In genomic region chr14:55102141-55102547, GRCh38 we compare ENCODE assay signal across 8 cellular contexts. TPM values are rescaled to one million over a fixed set of nuclear protein-coding genes. Genes with fewer than 3 reads are reported as not detected.
DNase-seq lines count a peak whose midpoint lies in the region; ATAC-seq and TF ChIP-seq lines count a peak whose summit lies in the region.

No MANE protein-coding gene starts in this region.

- H3K9me2 ChIP-seq in GM23338 (ENCODE audit: insufficient read depth), result no peaks in the 10 kb centered on the region

- H3K9ac ChIP-seq in iPS-18a (ENCODE audit: low read length), result peak overlapping the region; percentile 21

- in situ Hi-C loops in astrocyte of the cerebellum (cut with HindIII; ENCODE audit: low sequenced_read_pairs), result no loop called here
- in situ Hi-C loops in gastrocnemius medialis (cut with MboI; ENCODE audit: low sequenced_read_pairs in 4 of 4), result no loop called here

- peaks cover 3% of the 10 kb centered on the region; the same call in 1 of the 3 replicates for H3K9me3 Mint-ChIP-seq in GM23338

- 0 out of 3 replicates have a peak, but pooled peaks cover 3% of the 10 kb centered on the region for H3K36me3 Mint-ChIP-seq in GM23338 (ENCODE audit: low read depth)

- H3K4me3 Mint-ChIP-seq in GM23338, result 0 out of 3 replicates have a peak overlapping the region, but pooled peaks have one; percentile 42

- peak overlapping the region; percentile 91 for H3K27ac Mint-ChIP-seq in GM23338

- H3K4me1 ChIP-seq in GM23338 (ENCODE audit: insufficient read depth) (peaks cover 20% of the 10 kb centered on the region), iPS-18a (ENCODE audit: control insufficient read depth, low read depth, low read length) (peaks cover 19% of the 10 kb centered on the region), gastrocnemius medialis (peaks cover 18 to 64% of the 10 kb centered on the region in 2 donors)

- H3K36me3 ChIP-seq in GM23338 (ENCODE audit: insufficient read depth) (no peaks in the 10 kb centered on the region), KOPT-K1 (ENCODE audit: insufficient read depth, low read length) (no peaks in the 10 kb centered on the region), iPS-18a (ENCODE audit: control insufficient read depth, low read depth, low read length) (no peaks in the 10 kb centered on the region), gastrocnemius medialis (no peaks in the 10 kb centered on the region)

- peaks cover 10% of the 10 kb centered on the region for H3K9me3 ChIP-seq in KOPT-K1 (ENCODE audit: insufficient read depth, low read length, poor library complexity, severe bottlenecking)
- no peaks in the 10 kb centered on the region for H3K9me3 ChIP-seq in iPS-18a (ENCODE audit: control insufficient read depth, low read depth, low read length)
- H3K9me3 ChIP-seq in gastrocnemius medialis, result no peaks in the 10 kb centered on the region

- intact Hi-C loops in gastrocnemius medialis (cut with DNase I; ENCODE audit: low total_unique reads), result no loop called here

- CTCF ChIA-PET in HEK293T (lab: Yijun Ruan, JAX), result interaction anchor here (1.5 kb wide), 1 partner anchor 9 kb away, joined by 4 read pairs; no protein-coding TSS in a partner anchor

- H4K20me1 ChIP-seq in GM23338 (replicated peaks; ENCODE audit: insufficient read depth), result no peaks in the 10 kb centered on the region

- peak in 1 of 2 donors; percentile 38 for TF ChIP-seq POLR2A in gastrocnemius medialis (IDR thresholded peaks at IDR 0.05)

- POLR2A ChIA-PET in HEK293T (lab: Yijun Ruan, JAX), result interaction anchor here (1.1 to 2.3 kb wide), 3 partner anchors 8 to 51 kb away, joined by 3 to 10 read pairs (median 8); partner anchors contain the start of gene MAPK1IP1L

- TF ChIP-seq CTCF in GM12864 (IDR thresholded peaks at IDR 0.05; ENCODE audit: low read depth, low read length, missing control alignments) (no peak), GM23338 (conservative IDR thresholded peaks at IDR 0.05; ENCODE audit: low read depth in 2 of 2) (no peak), astrocyte of the cerebellum (IDR thresholded peaks at IDR 0.05; ENCODE audit: low read depth, low read length, missing control alignments) (no peak), gastrocnemius medialis (IDR thresholded peaks at IDR 0.05 in 4 of 5, conservative IDR thresholded peaks at IDR 0.05 in 1 of 5) (no peak)

- 0 out of 2 replicates have a peak overlapping the region, but pooled peaks have one; percentile 24 for H3K4me2 ChIP-seq in GM23338

- no peaks in the 10 kb centered on the region for H3K79me2 ChIP-seq in GM23338 (replicated peaks; ENCODE audit: insufficient read depth)

- DNase-seq in GM12864 (ENCODE audit: low read depth) (peak; percentile 96), GM23338 (ENCODE audit: low spot score) (peak; percentile 49), SHP77 treated with DMSO at 0.1 percent for 48 hours (lab: John Stamatoyannopoulos, UW) (peak; percentile 26), astrocyte of the cerebellum (ENCODE audit: low read depth) (peak; percentile 98), gastrocnemius medialis (peak; percentile 67 to 82), HEK293T (ENCODE audit: extremely low spot score) (no peak)

- ATAC-seq in GM23338, result peak; percentile 83
- peak; percentile 78 to 79 for ATAC-seq in gastrocnemius medialis

- no peaks in the 10 kb centered on the region for H3F3A ChIP-seq in GM23338 (replicated peaks; ENCODE audit: low read depth)

- peaks cover 2% of the 10 kb centered on the region for H3K27me3 Mint-ChIP-seq in GM23338 (ENCODE audit: insufficient read depth, low read depth, poor library complexity)

- no peak overlapping the region for H3K27ac ChIP-seq in GM23338 (ENCODE audit: low read depth)
- H3K27ac ChIP-seq in KOPT-K1 (ENCODE audit: low read depth, low read length, poor library complexity, severe bottlenecking), result peak overlapping the region; percentile 85
- no peak overlapping the region for H3K27ac ChIP-seq in iPS-18a (ENCODE audit: low read length)
- peak overlapping the region; percentile 83 to 90 (median 88) for H3K27ac ChIP-seq in gastrocnemius medialis

- H3K4me3 ChIP-seq in GM12864 (ENCODE audit: low read depth, low read length) (no peak overlapping the region), GM23338 (no peak overlapping the region), astrocyte of the cerebellum (ENCODE audit: low read depth, low read length) (no peak overlapping the region), iPS-18a (ENCODE audit: low read length) (no peak overlapping the region), gastrocnemius medialis (no peak overlapping the region)

- H3K4me1 Mint-ChIP-seq in GM23338, result peaks cover 28% of the 10 kb centered on the region

- H3K27me3 ChIP-seq in GM23338 (ENCODE audit: insufficient read depth) (no peaks in the 10 kb centered on the region), iPS-18a (ENCODE audit: control insufficient read depth, insufficient read depth, low read length) (no peaks in the 10 kb centered on the region), gastrocnemius medialis (no peaks in the 10 kb centered on the region)

- peak overlapping the region; percentile 38; the same call in 1 of the 2 replicates for H2AFZ ChIP-seq in GM23338

TF ChIP-seq in GM23338, 12 proteins besides CTCF, POLR2A, EP300 and RAD21 (continues in another document):
- TF ChIP-seq, protein P1, sequence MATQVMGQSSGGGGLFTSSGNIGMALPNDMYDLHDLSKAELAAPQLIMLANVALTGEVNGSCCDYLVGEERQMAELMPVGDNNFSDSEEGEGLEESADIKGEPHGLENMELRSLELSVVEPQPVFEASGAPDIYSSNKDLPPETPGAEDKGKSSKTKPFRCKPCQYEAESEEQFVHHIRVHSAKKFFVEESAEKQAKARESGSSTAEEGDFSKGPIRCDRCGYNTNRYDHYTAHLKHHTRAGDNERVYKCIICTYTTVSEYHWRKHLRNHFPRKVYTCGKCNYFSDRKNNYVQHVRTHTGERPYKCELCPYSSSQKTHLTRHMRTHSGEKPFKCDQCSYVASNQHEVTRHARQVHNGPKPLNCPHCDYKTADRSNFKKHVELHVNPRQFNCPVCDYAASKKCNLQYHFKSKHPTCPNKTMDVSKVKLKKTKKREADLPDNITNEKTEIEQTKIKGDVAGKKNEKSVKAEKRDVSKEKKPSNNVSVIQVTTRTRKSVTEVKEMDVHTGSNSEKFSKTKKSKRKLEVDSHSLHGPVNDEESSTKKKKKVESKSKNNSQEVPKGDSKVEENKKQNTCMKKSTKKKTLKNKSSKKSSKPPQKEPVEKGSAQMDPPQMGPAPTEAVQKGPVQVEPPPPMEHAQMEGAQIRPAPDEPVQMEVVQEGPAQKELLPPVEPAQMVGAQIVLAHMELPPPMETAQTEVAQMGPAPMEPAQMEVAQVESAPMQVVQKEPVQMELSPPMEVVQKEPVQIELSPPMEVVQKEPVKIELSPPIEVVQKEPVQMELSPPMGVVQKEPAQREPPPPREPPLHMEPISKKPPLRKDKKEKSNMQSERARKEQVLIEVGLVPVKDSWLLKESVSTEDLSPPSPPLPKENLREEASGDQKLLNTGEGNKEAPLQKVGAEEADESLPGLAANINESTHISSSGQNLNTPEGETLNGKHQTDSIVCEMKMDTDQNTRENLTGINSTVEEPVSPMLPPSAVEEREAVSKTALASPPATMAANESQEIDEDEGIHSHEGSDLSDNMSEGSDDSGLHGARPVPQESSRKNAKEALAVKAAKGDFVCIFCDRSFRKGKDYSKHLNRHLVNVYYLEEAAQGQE (IDR thresholded peaks at IDR 0.05; ENCODE audit: unreplicated experiment), result no peak
- TF ChIP-seq ZNF331 (CRISPR knock-in tag; IDR thresholded peaks at IDR 0.05; ENCODE audit: low read depth), result no peak

TF ChIP-seq in HEK293T, 16 proteins besides CTCF, POLR2A, EP300 and RAD21:
- TF ChIP-seq ELF4 (IDR thresholded peaks at IDR 0.05), result no peak
- TF ChIP-seq TARDBP (IDR thresholded peaks at IDR 0.05), result no peak
- TF ChIP-seq FOXM1 (IDR thresholded peaks at IDR 0.05; ENCODE audit: borderline replicate concordance), result no peak
- TF ChIP-seq ZNF384 (IDR thresholded peaks at IDR 0.05), result no peak
- no peak for TF ChIP-seq LEF1 (IDR thresholded peaks at IDR 0.05; ENCODE audit: borderline replicate concordance)
- TF ChIP-seq ARNT (IDR thresholded peaks at IDR 0.05), result no peak
- no peak for TF ChIP-seq FOXK2 (IDR thresholded peaks at IDR 0.05)
- no peak for TF ChIP-seq SUZ12 (IDR thresholded peaks at IDR 0.05)
- no peak for TF ChIP-seq SP1 (IDR thresholded peaks at IDR 0.05)
- TF ChIP-seq, protein P2, sequence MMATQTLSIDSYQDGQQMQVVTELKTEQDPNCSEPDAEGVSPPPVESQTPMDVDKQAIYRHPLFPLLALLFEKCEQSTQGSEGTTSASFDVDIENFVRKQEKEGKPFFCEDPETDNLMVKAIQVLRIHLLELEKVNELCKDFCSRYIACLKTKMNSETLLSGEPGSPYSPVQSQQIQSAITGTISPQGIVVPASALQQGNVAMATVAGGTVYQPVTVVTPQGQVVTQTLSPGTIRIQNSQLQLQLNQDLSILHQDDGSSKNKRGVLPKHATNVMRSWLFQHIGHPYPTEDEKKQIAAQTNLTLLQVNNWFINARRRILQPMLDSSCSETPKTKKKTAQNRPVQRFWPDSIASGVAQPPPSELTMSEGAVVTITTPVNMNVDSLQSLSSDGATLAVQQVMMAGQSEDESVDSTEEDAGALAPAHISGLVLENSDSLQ (IDR thresholded peaks at IDR 0.05), result no peak

RNA-seq across cellular contexts. Expression of gene LGALS3, which starts 26.9 kb away (rescaled TPM):
- 7.2 and 7.3 TPM in 2 replicates for total RNA-seq in GM23338 (2014; rRNA removed; shearing (Covaris generic))
- polyA plus RNA-seq in GM23338 (2016; fragmentation: Nextera tagmentation; extraction: Ambion mirVana), result 10.9 and 14.7 TPM in 2 replicates
- total RNA-seq in gastrocnemius medialis, result 100 to 1,000 TPM in 1 of 4 donors, 10 to 100 TPM in 3; 68.0 to 124 (median 80.6) TPM

RNA-seq across cellular contexts. Expression of gene MAPK1IP1L, which starts 50.7 kb away (rescaled TPM):
- total RNA-seq in GM23338 (2014; rRNA removed; shearing (Covaris generic)), result 138 and 162 TPM in 2 replicates
- polyA plus RNA-seq in GM23338 (2016; fragmentation: Nextera tagmentation; extraction: Ambion mirVana), result 64.0 and 72.4 TPM in 2 replicates
- total RNA-seq in gastrocnemius medialis, result 10 to 100 TPM; 49.9 to 91.4 (median 68.0) TPM

Comparison
In these comparisons a context has a peak if more than half of its experiments do, and no peak if none do; other contexts are left out.
1. H3K27ac ChIP-seq: peak in KOPT-K1 (single experiment) and gastrocnemius medialis (4 of 4); none in GM23338 (single experiment) and iPS-18a (single experiment).